In the genomic region with DNA sequence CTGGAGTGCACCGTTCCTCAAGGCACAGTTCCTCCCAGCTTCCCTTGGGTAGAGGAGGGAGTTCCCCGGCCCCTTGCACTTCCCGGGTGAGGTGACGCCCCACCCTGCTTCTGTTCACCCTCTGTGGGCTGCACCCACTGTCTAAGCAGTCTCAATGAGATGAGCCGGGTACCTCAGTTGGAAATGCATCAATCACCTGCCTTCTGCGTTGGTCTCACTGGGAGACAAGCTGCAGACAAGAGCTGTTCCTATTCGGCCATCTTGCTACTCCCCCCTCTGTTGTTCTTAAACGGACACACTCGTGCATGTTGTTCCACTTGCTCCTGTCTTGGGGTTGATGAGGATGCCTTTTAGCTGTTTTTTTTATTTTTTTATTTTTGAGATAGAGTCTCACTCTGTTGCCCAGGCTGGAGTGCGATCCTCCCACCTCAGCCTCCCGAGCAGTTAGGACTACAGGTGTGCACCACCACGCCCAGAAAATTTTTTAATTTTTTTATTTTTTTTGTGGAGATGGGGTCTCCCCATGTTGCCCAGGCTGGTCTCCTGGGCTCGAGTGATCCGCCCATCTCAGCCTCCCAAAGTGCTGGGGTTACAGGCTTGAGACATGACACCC, we compare ENCODE assay signal across 25 cellular contexts. TPM values are rescaled to one million over a fixed set of nuclear protein-coding genes. Genes with fewer than 3 reads are reported as not detected.
DNase-seq lines count a peak whose midpoint lies in the region; ATAC-seq, FAIRE-seq and TF ChIP-seq lines count a peak whose summit lies in the region.
"Had no signal": no experiment of that assay in that cellular context is flagged by ENCODE, and none has a peak within 500 bp of the region (broad histone marks: within the 10 kb centered on the region; RNA-seq: fewer than 3 reads in every experiment).

No MANE protein-coding gene starts in this region.

- intact Hi-C loops in HepG2 (cut with micrococcal nuclease; ENCODE audit: unreplicated experiment): no loop called here
- intact Hi-C loops in right lobe of liver (cut with DNase I): no loop called here
- intact Hi-C loops in K562 (cut with micrococcal nuclease): no loop called here

- H3K4me3 ChIP-seq in HepG2 (replicated peaks in 1 of 3; ENCODE audit: insufficient read depth in 1 of 3, low read depth in 2 of 3, low read length in 3 of 3) (peak overlapping the region; percentile 47 to 63 (median 63); a peak in 5 of 6 replicates), right lobe of liver (no peak overlapping the region), HEK293 (ENCODE audit: low read depth, low read length) (no peak overlapping the region), K562 (no peak overlapping the region)
- H3K4me3 ChIP-seq: BLaER1 treated with 17β-estradiol and CSF1 and Interleukin-3, amounts not matched to agents 10 nM and 100 nM; GM12878 had no signal

- TF ChIP-seq EP300 in HepG2 (IDR thresholded peaks at IDR 0.05; ENCODE audit: low read depth in 2 of 2, low read length in 2 of 2) (no peak), HepG2 (CRISPR knock-in tag; IDR thresholded peaks at IDR 0.05; ENCODE audit: borderline replicate concordance) (no peak), K562 (IDR thresholded peaks at IDR 0.05; ENCODE audit: low read length) (no peak)

- H3K9me1 ChIP-seq in K562 (ENCODE audit: control insufficient read depth, insufficient read depth, low read length): no peaks in the 10 kb centered on the region

- no peak for TF ChIP-seq RAD21 in HepG2 (CRISPR knock-in tag; IDR thresholded peaks at IDR 0.05)
- TF ChIP-seq RAD21 in K562 (CRISPR knock-in tag; conservative IDR thresholded peaks at IDR 0.05 in 1 of 2, IDR thresholded peaks at IDR 0.05 in 1 of 2): no peak

- ATAC-seq in HepG2 (no peak), right lobe of liver (no peak), K562 (no peak), GM19455 (IDR thresholded peaks at IDR 0.05; ENCODE audit: unreplicated experiment) (no peak)
- ATAC-seq: GM12878 had no signal

- H3K4me2 ChIP-seq in HepG2 (ENCODE audit: low read depth, low read length) (peak overlapping the region; percentile 60), K562 (ENCODE audit: insufficient read depth, low read length) (no peak overlapping the region)
- H3K4me2 ChIP-seq: BLaER1 treated with 17β-estradiol and CSF1 and Interleukin-3, amounts not matched to agents 10 nM and 100 nM had no signal

- DNase-seq in HepG2 (ENCODE audit: low spot score) (no peak), right lobe of liver (no peak), K562 (ENCODE audit: extremely low read depth in 1 of 4, low spot score in 3 of 4) (no peak), MV-4-11 (lab: John Stamatoyannopoulos, UW) (no peak), NCI-H345 (lab: John Stamatoyannopoulos, UW) (no peak)
- DNase-seq: 8988T; AML-193; CD4-positive, alpha-beta memory T cell; CD8-positive, alpha-beta memory T cell; COR-L47; DMS 273 treated with DMSO at 0.1 percent for 48 hours; DMS153; DMS53; DMS79; DND-41; EL; GDM1 had no signal

- H3K9me3 ChIP-seq in HepG2 (ENCODE audit: low read length) (no peaks in the 10 kb centered on the region), right lobe of liver (no peaks in the 10 kb centered on the region), HEK293 (ENCODE audit: control insufficient read depth, insufficient read depth, low read depth, low read length) (no peaks in the 10 kb centered on the region), K562 (replicated peaks; ENCODE audit: control insufficient read depth, insufficient read depth, low read depth, low read length) (peaks cover 4% of the 10 kb centered on the region; the same call in 1 of the 2 replicates)

- 49% methylated on average over 11 of the region's 14 CpGs for WGBS in HepG2 (ENCODE audit: low lambda C conversion rate)
- 84% methylated on average over 12 of the region's 14 CpGs for WGBS in right lobe of liver (ENCODE audit: insufficient coverage, low coverage, low lambda C conversion rate, missing lambda C conversion rate)
- 31% methylated on average over 14 of the region's 14 CpGs for WGBS in K562 (ENCODE audit: insufficient coverage, low coverage, missing lambda C conversion rate)

- H3K27ac ChIP-seq in HepG2 (ENCODE audit: extremely low read length, insufficient read depth, low read length) (no peak overlapping the region), right lobe of liver (no peak overlapping the region), HEK293 (ENCODE audit: extremely low read depth, low read depth, low read length) (no peak overlapping the region), K562 (ENCODE audit: extremely low read depth, low read depth, low read length) (no peak overlapping the region)
- H3K27ac ChIP-seq: BLaER1 treated with 17β-estradiol and CSF1 and Interleukin-3, amounts not matched to agents 10 nM and 100 nM; C4-2B had no signal

- TF ChIP-seq POLR2A in HepG2 (IDR thresholded peaks at IDR 0.05; ENCODE audit: insufficient read depth in 1 of 2, low read depth in 2 of 2, low read length in 2 of 2): no peak
- TF ChIP-seq POLR2A in right lobe of liver (IDR thresholded peaks at IDR 0.05): no peak
- no peak for TF ChIP-seq POLR2A in K562 (conservative IDR thresholded peaks at IDR 0.05)

- BruUV-seq in HepG2 (replicated peaks; lab: Mats Ljungman, UMichigan) (no TSS peak), K562 (replicated peaks; lab: Mats Ljungman, UMichigan) (no TSS peak)

- H3K79me2 ChIP-seq in HepG2 (ENCODE audit: insufficient read depth, low read length) (peaks cover 14% of the 10 kb centered on the region), K562 (ENCODE audit: control insufficient read depth, insufficient read depth, low read length) (peaks cover 17% of the 10 kb centered on the region)

- FAIRE-seq in HepG2 (lab: Jason Lieb, UNC) (no peak), K562 (lab: Jason Lieb, UNC) (no peak)
- FAIRE-seq: A204.1, GM12878, GM12892, GM18507 had no signal

- POLR2A ChIA-PET in HepG2 (lab: Yijun Ruan, JAX): interaction anchor here (2.0 kb wide), 1 partner anchor 161 kb away, joined by 6 read pairs; no protein-coding TSS in a partner anchor
- POLR2A ChIA-PET in HEK293 (lab: Yijun Ruan, JAX): no interaction called here
- POLR2A ChIA-PET in K562 (lab: Yijun Ruan, JAX): interaction anchor here (0.6 kb wide), 1 partner anchor 14 kb away, joined by 3 read pairs; no protein-coding TSS in a partner anchor

- peaks cover 16% of the 10 kb centered on the region for H3K4me1 ChIP-seq in HepG2 (ENCODE audit: insufficient read depth, low read length)
- peaks cover 0 to 6% (median 2%) of the 10 kb centered on the region in 4 donors for H3K4me1 ChIP-seq in right lobe of liver
- H3K4me1 ChIP-seq in HEK293 (ENCODE audit: control insufficient read depth, insufficient read depth, low read length): peaks cover 2% of the 10 kb centered on the region; the same call in 1 of the 2 replicates
- peaks cover 0 to 11% of the 10 kb centered on the region in 2 experiments; a peak in 1 of 5 replicates for H3K4me1 ChIP-seq in K562 (replicated peaks in 1 of 2; ENCODE audit: control insufficient read depth in 2 of 2, insufficient read depth in 2 of 2, low read length in 2 of 2)

- peak overlapping the region; percentile 32 for H2AFZ ChIP-seq in HepG2 (ENCODE audit: low read length)
- peak overlapping the region; percentile 62; the same call in 1 of the 2 replicates for H2AFZ ChIP-seq in K562 (ENCODE audit: low read depth, low read length)

- TF ChIP-seq CTCF in HepG2 (CRISPR knock-in tag; IDR thresholded peaks at IDR 0.05) (no peak), right lobe of liver (IDR thresholded peaks at IDR 0.05) (no peak), HEK293 (tag by site-specific recombination; IDR thresholded peaks at IDR 0.05) (no peak), K562 (IDR thresholded peaks at IDR 0.05 in 2 of 3, conservative IDR thresholded peaks at IDR 0.05 in 1 of 3; ENCODE audit: insufficient read depth in 2 of 3, low read depth in 1 of 3, low read length in 3 of 3) (no peak)

- no peaks in the 10 kb centered on the region for H3K36me3 ChIP-seq in HepG2 (replicated peaks in 1 of 2; ENCODE audit: control insufficient read depth in 1 of 2, insufficient read depth in 2 of 2, low read length in 2 of 2)
- no peaks in the 10 kb centered on the region for H3K36me3 ChIP-seq in right lobe of liver
- no peaks in the 10 kb centered on the region for H3K36me3 ChIP-seq in HEK293 (ENCODE audit: control insufficient read depth in 2 of 2, insufficient read depth in 1 of 2, low read length in 2 of 2)
- H3K36me3 ChIP-seq in K562 (ENCODE audit: control insufficient read depth, insufficient read depth, low read length): no peaks in the 10 kb centered on the region
- H3K36me3 ChIP-seq: BLaER1 treated with 17β-estradiol and CSF1 and Interleukin-3, amounts not matched to agents 10 nM and 100 nM had no signal

- H3K27me3 ChIP-seq in HepG2 (ENCODE audit: control insufficient read depth in 1 of 2, insufficient read depth in 2 of 2, low read length in 2 of 2) (peaks cover 0 to 5% of the 10 kb centered on the region in 2 experiments; a peak in 1 of 5 replicates), right lobe of liver (no peaks in the 10 kb centered on the region), K562 (ENCODE audit: control insufficient read depth in 2 of 2, insufficient read depth in 2 of 2, low read length in 2 of 2) (no peaks in the 10 kb centered on the region; a peak in 1 of 5 replicates)
- H3K27me3 ChIP-seq: BLaER1 treated with 17β-estradiol and CSF1 and Interleukin-3, amounts not matched to agents 10 nM and 100 nM had no signal

- H4K20me1 ChIP-seq in HepG2 (ENCODE audit: insufficient read depth, low read length) (peaks cover 14% of the 10 kb centered on the region), K562 (replicated peaks; ENCODE audit: control insufficient read depth, insufficient read depth, low read length) (peaks cover 16% of the 10 kb centered on the region)

- CTCF ChIA-PET in HepG2 (lab: Yijun Ruan, JAX; ENCODE audit: low intra/inter-chr PET ratio, low total read pairs): no interaction called here
- CTCF ChIA-PET in HEK293 (lab: Yijun Ruan, JAX): no interaction called here
- CTCF ChIA-PET in K562 (lab: Yijun Ruan, JAX; ENCODE audit: low intra/inter-chr PET ratio): no interaction called here

- in situ Hi-C loops in HepG2 (cut with HindIII; ENCODE audit: extremely low pct_ligation_motif_present, low pct_unique_long_range_greater_than_20kb): no loop called here
- in situ Hi-C loops in K562 (cut with MboI): no loop called here

- H3K9ac ChIP-seq in HepG2 (ENCODE audit: insufficient read depth, low read depth, low read length) (peak overlapping the region; percentile 20; the same call in 1 of the 2 replicates), K562 (ENCODE audit: insufficient read depth in 1 of 2, low read depth in 2 of 2, low read length in 2 of 2) (no peak overlapping the region)
- H3K9ac ChIP-seq: BLaER1 treated with 17β-estradiol and CSF1 and Interleukin-3, amounts not matched to agents 10 nM and 100 nM had no signal

RNA-seq across cellular contexts. Expression of a gene that starts 3.0 kb away (rescaled TPM):
- total RNA-seq in HepG2 (2016; rRNA removed; fragmentation: Illumina TruSeq; extraction: Trizol) (19.5 and 25.5 TPM in 2 replicates), right lobe of liver (10 to 100 TPM in 4 of 6 experiments, 1 to 10 TPM in 2; 8.5 to 16.5 (median 12.0) TPM), K562 (2014; rRNA removed) (34.5 and 48.6 TPM in 2 replicates), K562 (2014; rRNA removed; fragmentation: Illumina TruSeq; extraction: Trizol) (53.7 and 61.1 TPM in 2 replicates), K562 (2015; rRNA removed; fragmentation: Illumina TruSeq; extraction: Trizol) (46.0 and 52.1 TPM in 2 replicates), K562 (2021) (29.5 and 36.1 TPM in 2 replicates)
- total RNA-seq in HepG2 (2016; cell fraction: cytosol; rRNA removed; fragmentation: Illumina TruSeq; extraction: Trizol; ENCODE audit: low read depth): 22.1 and 25.4 TPM in 2 replicates
- total RNA-seq in HepG2 (2016; cell fraction: insoluble cytoplasmic fraction; rRNA removed; fragmentation: Illumina TruSeq; extraction: Trizol): 19.4 and 23.7 TPM in 2 replicates
- 9.6 and 12.3 TPM in 2 replicates for total RNA-seq in HepG2 (2016; cell fraction: membrane; rRNA removed; fragmentation: Illumina TruSeq; extraction: Trizol)
- 20.4 and 25.7 TPM in 2 replicates for total RNA-seq in HepG2 (2016; cell fraction: nucleus; rRNA removed; fragmentation: Illumina TruSeq; extraction: Trizol)
- polyA plus RNA-seq in HepG2 (2011; rRNA removed) (10.8 and 12.9 TPM in 2 replicates), K562 (2011; rRNA removed) (34.6 and 43.4 TPM in 2 replicates), K562 (2014; fragmentation: Illumina TruSeq; extraction: Trizol) (30.0 and 36.0 TPM in 2 replicates), K562 (2014; fragmentation: Nextera tagmentation; extraction: Ambion mirVana) (10 to 100 TPM; 12.7 to 20.5 TPM), K562 (2014; rRNA removed) (26.1 and 30.6 TPM in 2 replicates)
- polyA plus RNA-seq in HepG2 (2011; cell fraction: cytosol; rRNA removed): 4.4 and 7.8 TPM in 2 replicates
- 8.4 and 10.1 TPM in 2 replicates for polyA plus RNA-seq in HepG2 (2011; cell fraction: nucleus; rRNA removed)
- polyA plus RNA-seq in HepG2 (2012): 13.5 and 17.9 TPM in 2 replicates
- 0.28 and 0.52 TPM in 2 replicates for polyA plus RNA-seq in HepG2 (2016; cell fraction: cytosol; fragmentation: Illumina TruSeq; extraction: Trizol; ENCODE audit: low read depth)
- 15.7 and 17.3 TPM in 2 replicates for polyA plus RNA-seq in HepG2 (2016; cell fraction: insoluble cytoplasmic fraction; fragmentation: Illumina TruSeq; extraction: Trizol; ENCODE audit: low read depth)
- 1.4 and 1.6 TPM in 2 replicates for polyA plus RNA-seq in HepG2 (2016; cell fraction: membrane; fragmentation: Illumina TruSeq; extraction: Trizol; ENCODE audit: low read depth)
- 23.6 and 24.6 TPM in 2 replicates for polyA plus RNA-seq in HepG2 (2016; cell fraction: nucleus; fragmentation: Illumina TruSeq; extraction: Trizol; ENCODE audit: insufficient read depth, low read depth)
- 7.7 and 8.0 TPM in 2 replicates for polyA minus RNA-seq in HepG2 (2011; rRNA and poly(A)+ RNA removed; ENCODE audit: low replicate concordance)
- polyA minus RNA-seq in HepG2 (2011; cell fraction: cytosol; rRNA and poly(A)+ RNA removed): 15.5 and 16.1 TPM in 2 replicates
- 45.3 and 49.9 TPM in 2 replicates for polyA minus RNA-seq in HepG2 (2011; cell fraction: nucleus; rRNA and poly(A)+ RNA removed)
- 69.1 and 213 TPM in 2 replicates for total RNA-seq in K562 (2011; cell fraction: chromatin; rRNA removed; ENCODE audit: low replicate concordance)
- 39.4 and 52.0 TPM in 2 replicates for total RNA-seq in K562 (2011; cell fraction: nucleolus; rRNA removed)
- total RNA-seq in K562 (2011; cell fraction: nucleoplasm; rRNA removed): 78.0 and 101 TPM in 2 replicates
- polyA plus RNA-seq in K562 (2011; cell fraction: cytosol; rRNA removed): 4.9 and 13.5 TPM in 2 replicates
- 19.9 and 29.4 TPM in 2 replicates for polyA plus RNA-seq in K562 (2011; cell fraction: nucleus; rRNA removed)
- 16.6 and 19.7 TPM in 2 replicates for polyA plus RNA-seq in K562 (2012)
- 86.5 and 93.2 TPM in 2 replicates for polyA minus RNA-seq in K562 (2011; rRNA and poly(A)+ RNA removed)
- polyA minus RNA-seq in K562 (2011; cell fraction: cytosol; rRNA and poly(A)+ RNA removed): 19.8 and 24.6 TPM in 2 replicates
- 31.8 and 54.8 TPM in 2 replicates for polyA minus RNA-seq in K562 (2011; cell fraction: nucleus; rRNA and poly(A)+ RNA removed)

Comparison
In these comparisons a context has a peak if more than half of its experiments do, and no peak if none do; other contexts are left out.
1. H3K4me3 ChIP-seq: peak in HepG2 (3 of 3); none in right lobe of liver (0 of 3), HEK293 (single experiment) and K562 (single experiment).